Comparison of ENCODE assay signal across 17 cellular contexts in the genomic region with DNA sequence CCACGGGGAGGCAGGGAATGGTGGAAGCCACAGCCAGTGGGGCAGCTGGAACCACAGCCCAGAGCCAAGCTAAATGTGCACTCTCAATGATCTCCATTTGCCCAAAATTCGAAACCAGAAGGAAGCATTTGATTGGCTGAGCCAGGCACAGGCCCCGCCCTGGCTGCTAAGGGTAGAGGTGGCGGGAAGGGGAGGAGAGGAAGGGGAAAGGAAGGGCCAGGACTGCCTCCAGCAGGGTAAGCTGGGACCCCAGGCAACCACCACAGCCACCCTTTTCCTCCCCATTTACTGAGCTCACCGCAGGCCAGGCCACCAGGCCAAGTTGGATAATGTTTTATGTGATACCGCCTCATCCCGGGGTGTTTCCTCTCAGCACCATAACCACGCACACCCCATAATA.
A peak's percentile ranks its signal among the peaks of the same experiment; 100 is the strongest.
DNase-seq lines count a peak whose midpoint lies in the region; ATAC-seq and TF ChIP-seq lines count a peak whose summit lies in the region.
"Had no signal": no experiment of that assay in that cellular context is flagged by ENCODE, and none has a peak within 500 bp of the region (broad histone marks: within the 10 kb centered on the region; RNA-seq: fewer than 3 reads in every experiment).

No MANE protein-coding gene starts in this region.

- CTCF ChIA-PET in CD8-positive, alpha-beta memory T cell (lab: Charles Lee): interaction anchor here (1.0 kb wide), 1 partner anchor 396 kb away, joined by 3 read pairs; no protein-coding TSS in a partner anchor

- peak; percentile 79 for DNase-seq in activated CD4-positive, alpha-beta T cell treated with anti-CD3 and anti-CD28 coated beads, Interleukin-2, amount 10 ng/mL, durations not matched to agents 24 days and 14 days
- DNase-seq in activated CD4-positive, alpha-beta T cell treated with anti-CD3 and anti-CD28 coated beads, Interleukin-2, amount 50 U/mL, for 1 hour: no peak
- DNase-seq in CD8-positive, alpha-beta memory T cell: peak in 1 of 5 donors; percentile 13
- no peak for DNase-seq in T-helper 2 cell treated with Interferon-gamma antibody and Interleukin-4, amounts not matched to agents 5 μg/mL and 100 μg/mL, for 36 hours (ENCODE audit: low spot score)
- DNase-seq in iPS-NIHi7 (ENCODE audit: extremely low spot score) (peak; percentile 58), foreskin keratinocyte (no peak), smooth muscle cell (lab: John Stamatoyannopoulos, UW; ENCODE audit: unreplicated experiment) (no peak)
- DNase-seq: BE2C; hypothalamus; NCI-H1092; NCI-H2029 treated with DMSO at 0.1 percent for 48 hours; NCI-H446 treated with DMSO at 0.1 percent for 48 hours; stimulated activated naive CD8-positive, alpha-beta T cell treated with anti-CD3 and anti-CD28 coated beads, Interleukin-15, amount 100 ng/mL, for 72 hours; upper lobe of left lung had no signal

- TF ChIP-seq CTCF in foreskin keratinocyte (conservative IDR thresholded peaks at IDR 0.05): no peak
- TF ChIP-seq CTCF in smooth muscle cell (IDR thresholded peaks at IDR 0.05; ENCODE audit: borderline replicate concordance, insufficient read depth, poor library complexity, severe bottlenecking): no peak

- H3K27ac ChIP-seq in CD8-positive, alpha-beta memory T cell (ENCODE audit: low read depth, low read length): peak overlapping the region; percentile 47
- H3K27ac ChIP-seq in foreskin keratinocyte (no peak overlapping the region), smooth muscle cell (ENCODE audit: low read depth) (no peak overlapping the region)
- H3K27ac ChIP-seq: parathyroid adenoma, upper lobe of left lung had no signal

- ATAC-seq in GM21423 (IDR thresholded peaks at IDR 0.05; ENCODE audit: unreplicated experiment) (no peak), foreskin keratinocyte (no peak)
- ATAC-seq: stimulated activated naive CD8-positive, alpha-beta T cell treated with anti-CD3 and anti-CD28 coated beads, Interleukin-15, amount 100 ng/mL, for 72 hours had no signal

- H3K36me3 ChIP-seq in CD8-positive, alpha-beta memory T cell (ENCODE audit: insufficient read depth, low read length): no peaks in the 10 kb centered on the region
- H3K36me3 ChIP-seq in smooth muscle cell (ENCODE audit: low read depth): no peaks in the 10 kb centered on the region
- H3K36me3 ChIP-seq: BE2C, upper lobe of left lung had no signal

- no peak overlapping the region for H3K4me3 ChIP-seq in CD8-positive, alpha-beta memory T cell (ENCODE audit: low read length)
- no peak overlapping the region for H3K4me3 ChIP-seq in smooth muscle cell
- H3K4me3 ChIP-seq: upper lobe of left lung had no signal

- no peak overlapping the region for H3K9ac ChIP-seq in smooth muscle cell (ENCODE audit: low read depth)
- H3K9ac ChIP-seq: parathyroid adenoma had no signal

- POLR2A ChIA-PET in CD8-positive, alpha-beta memory T cell (lab: Charles Lee): no interaction called here

- no peaks in the 10 kb centered on the region for H3K9me3 ChIP-seq in CD8-positive, alpha-beta memory T cell (ENCODE audit: low read length)
- no peaks in the 10 kb centered on the region for H3K9me3 ChIP-seq in smooth muscle cell (replicated peaks; ENCODE audit: low read depth)
- H3K9me3 ChIP-seq: BE2C, upper lobe of left lung had no signal

- peaks cover 14% of the 10 kb centered on the region for H3K4me1 ChIP-seq in CD8-positive, alpha-beta memory T cell (ENCODE audit: insufficient read depth, low read length)
- H3K4me1 ChIP-seq in foreskin keratinocyte: no peaks in the 10 kb centered on the region
- no peaks in the 10 kb centered on the region for H3K4me1 ChIP-seq in smooth muscle cell (ENCODE audit: low read depth)
- H3K4me1 ChIP-seq: BE2C, parathyroid adenoma, upper lobe of left lung had no signal

- H3K27me3 Mint-ChIP-seq in activated CD4-positive, alpha-beta T cell treated with anti-CD3 and anti-CD28 coated beads, Interleukin-2, amount 10 ng/mL, durations not matched to agents 24 days and 14 days: no peaks in the 10 kb centered on the region
- H3K27me3 Mint-ChIP-seq in CD8-positive, alpha-beta memory T cell: peaks cover 16 to 22% of the 10 kb centered on the region in 2 donors
- H3K27me3 Mint-ChIP-seq in T-helper 2 cell treated with Interferon-gamma antibody and Interleukin-4, amounts not matched to agents 5 μg/mL and 100 μg/mL, for 36 hours (ENCODE audit: low read depth): no peaks in the 10 kb centered on the region

- no peaks in the 10 kb centered on the region for H3K9me3 Mint-ChIP-seq in activated CD4-positive, alpha-beta T cell treated with anti-CD3 and anti-CD28 coated beads, Interleukin-2, amount 10 ng/mL, durations not matched to agents 24 days and 14 days
- H3K9me3 Mint-ChIP-seq in CD8-positive, alpha-beta memory T cell: no peaks in the 10 kb centered on the region
- peaks cover 3% of the 10 kb centered on the region for H3K9me3 Mint-ChIP-seq in T-helper 2 cell treated with Interferon-gamma antibody and Interleukin-4, amounts not matched to agents 5 μg/mL and 100 μg/mL, for 36 hours
- H3K9me3 Mint-ChIP-seq: dendritic cell treated with granulocyte-macrophage colony-stimulating factor and Interleukin-4, amounts not matched to agents 40 ng/mL and 50 ng/mL, for 4 days; stimulated activated naive CD8-positive, alpha-beta T cell treated with anti-CD3 and anti-CD28 coated beads, Interleukin-15, amount 100 ng/mL, for 72 hours had no signal

- H3K36me3 Mint-ChIP-seq in activated CD4-positive, alpha-beta T cell treated with anti-CD3 and anti-CD28 coated beads, Interleukin-2, amount 10 ng/mL, durations not matched to agents 24 days and 14 days (ENCODE audit: low read depth): peaks cover 2% of the 10 kb centered on the region
- no peaks in the 10 kb centered on the region for H3K36me3 Mint-ChIP-seq in CD8-positive, alpha-beta memory T cell
- no peaks in the 10 kb centered on the region for H3K36me3 Mint-ChIP-seq in T-helper 2 cell treated with Interferon-gamma antibody and Interleukin-4, amounts not matched to agents 5 μg/mL and 100 μg/mL, for 36 hours (ENCODE audit: low read depth)

- H3F3A ChIP-seq in smooth muscle cell (ENCODE audit: low read depth): no peaks in the 10 kb centered on the region

- H3K4me1 Mint-ChIP-seq in activated CD4-positive, alpha-beta T cell treated with anti-CD3 and anti-CD28 coated beads, Interleukin-2, amount 10 ng/mL, durations not matched to agents 24 days and 14 days: peaks cover 20% of the 10 kb centered on the region
- H3K4me1 Mint-ChIP-seq in CD8-positive, alpha-beta memory T cell: peaks cover 13 to 16% (median 16%) of the 10 kb centered on the region in 3 donors
- peaks cover 19% of the 10 kb centered on the region for H3K4me1 Mint-ChIP-seq in T-helper 2 cell treated with Interferon-gamma antibody and Interleukin-4, amounts not matched to agents 5 μg/mL and 100 μg/mL, for 36 hours (ENCODE audit: low read depth)

- peak overlapping the region; percentile 72 for H3K4me3 Mint-ChIP-seq in activated CD4-positive, alpha-beta T cell treated with anti-CD3 and anti-CD28 coated beads, Interleukin-2, amount 10 ng/mL, durations not matched to agents 24 days and 14 days
- H3K4me3 Mint-ChIP-seq in CD8-positive, alpha-beta memory T cell: peak overlapping the region in 5 of 7 donors; percentile 26 to 72 (median 47)
- H3K4me3 Mint-ChIP-seq in T-helper 2 cell treated with Interferon-gamma antibody and Interleukin-4, amounts not matched to agents 5 μg/mL and 100 μg/mL, for 36 hours: peak overlapping the region; percentile 70
- H3K4me3 Mint-ChIP-seq: dendritic cell treated with granulocyte-macrophage colony-stimulating factor and Interleukin-4, amounts not matched to agents 40 ng/mL and 50 ng/mL, for 4 days; stimulated activated naive CD8-positive, alpha-beta T cell treated with anti-CD3 and anti-CD28 coated beads, Interleukin-15, amount 100 ng/mL, for 72 hours had no signal

- no peaks in the 10 kb centered on the region for H3K79me2 ChIP-seq in smooth muscle cell (ENCODE audit: low read depth)
- H3K79me2 ChIP-seq: parathyroid adenoma had no signal

- 90% methylated on average over 8 of the region's 8 CpGs for WGBS in smooth muscle cell (ENCODE audit: low lambda C conversion rate)

- intact Hi-C loops in activated CD4-positive, alpha-beta T cell treated with anti-CD3 and anti-CD28 coated beads, Interleukin-2, amount 10 ng/mL, durations not matched to agents 24 days and 14 days (cut with micrococcal nuclease): no loop called here

- H2AFZ ChIP-seq in smooth muscle cell (ENCODE audit: low read depth): no peak overlapping the region
- H2AFZ ChIP-seq: parathyroid adenoma had no signal

- no peaks in the 10 kb centered on the region for H4K20me1 ChIP-seq in smooth muscle cell (ENCODE audit: low read depth)

- H3K27me3 ChIP-seq in CD8-positive, alpha-beta memory T cell (ENCODE audit: insufficient read depth, low read length, poor library complexity, severe bottlenecking): no peaks in the 10 kb centered on the region
- peaks cover 32% of the 10 kb centered on the region for H3K27me3 ChIP-seq in foreskin keratinocyte
- no peaks in the 10 kb centered on the region for H3K27me3 ChIP-seq in smooth muscle cell (ENCODE audit: low read depth)
- H3K27me3 ChIP-seq: BE2C, upper lobe of left lung had no signal

- H3K4me2 ChIP-seq in smooth muscle cell: no peak overlapping the region

- peak overlapping the region; percentile 99 for H3K27ac Mint-ChIP-seq in activated CD4-positive, alpha-beta T cell treated with anti-CD3 and anti-CD28 coated beads, Interleukin-2, amount 10 ng/mL, durations not matched to agents 24 days and 14 days
- peak overlapping the region; percentile 91 to 98 (median 94) for H3K27ac Mint-ChIP-seq in CD8-positive, alpha-beta memory T cell
- peak overlapping the region; percentile 99 for H3K27ac Mint-ChIP-seq in T-helper 2 cell treated with Interferon-gamma antibody and Interleukin-4, amounts not matched to agents 5 μg/mL and 100 μg/mL, for 36 hours
- H3K27ac Mint-ChIP-seq: dendritic cell treated with granulocyte-macrophage colony-stimulating factor and Interleukin-4, amounts not matched to agents 40 ng/mL and 50 ng/mL, for 4 days; stimulated activated naive CD8-positive, alpha-beta T cell treated with anti-CD3 and anti-CD28 coated beads, Interleukin-15, amount 100 ng/mL, for 72 hours had no signal

Comparison
In these comparisons a context has a peak if more than half of its experiments do, and no peak if none do; other contexts are left out.
1. DNase-seq: peak in activated CD4-positive, alpha-beta T cell treated with anti-CD3 and anti-CD28 coated beads, Interleukin-2, amount 10 ng/mL, durations not matched to agents 24 days and 14 days (single experiment) and iPS-NIHi7 (single experiment); none in activated CD4-positive, alpha-beta T cell treated with anti-CD3 and anti-CD28 coated beads, Interleukin-2, amount 50 U/mL, for 1 hour (single experiment), T-helper 2 cell treated with Interferon-gamma antibody and Interleukin-4, amounts not matched to agents 5 μg/mL and 100 μg/mL, for 36 hours (single experiment), foreskin keratinocyte (0 of 2) and smooth muscle cell (single experiment).
2. Peak in every context shown above with its lines, with median percentiles within 50 percentile points of each other: H3K27ac Mint-ChIP-seq and H3K4me3 Mint-ChIP-seq.